ENCODE assay signal across 35 cellular contexts in genomic region chr12:26995706-26996105, GRCh38.
"Had no signal": no experiment of that assay in that cellular context is flagged by ENCODE, and none has a peak within 500 bp of the region (broad histone marks: within the 10 kb centered on the region; RNA-seq: fewer than 3 reads in every experiment).

No MANE protein-coding gene starts in this region.

- DNase-seq: Karpas-422, Kasumi-1, MG63, MM.1S, MV-4-11, NCI-H1048, NCI-H1092, NCI-H1092 treated with DMSO at 0.1 percent for 48 hours, NCI-H1105, NCI-H1105 treated with DMSO at 0.1 percent for 48 hours, NCI-H1417, NCI-H1417 treated with DMSO at 0.1 percent for 48 hours, NCI-H1436, NCI-H1436 treated with DMSO at 0.1 percent for 48 hours, NCI-H146, NCI-H1694, NCI-H1694 treated with DMSO at 0.1 percent for 48 hours, NCI-H187, NCI-H187 treated with DMSO at 0.1 percent for 48 hours, NCI-H1930, NCI-H2029, NCI-H2029 treated with DMSO at 0.1 percent for 48 hours, NCI-H2081, NCI-H2081 treated with DMSO at 0.1 percent for 48 hours, NCI-H2107, NCI-H2171, NCI-H2171 treated with DMSO at 0.1 percent for 48 hours, NCI-H2227 treated with DMSO at 0.1 percent for 48 hours, NCI-H226, NCI-H345, NCI-H446, NCI-H446 treated with DMSO at 0.1 percent for 48 hours, NCI-H510A, NCI-H510A treated with DMSO at 0.1 percent for 48 hours had no signal

- H3K4me2 ChIP-seq: KMS-11 had no signal

- H3K36me3 ChIP-seq: MG63 had no signal

- H3K4me3 ChIP-seq: MG63 had no signal

- H3K9me3 ChIP-seq: MG63 had no signal

- H3K9ac ChIP-seq: KMS-11 had no signal

- H3K27me3 ChIP-seq: MG63 had no signal

- H3K27ac ChIP-seq: KMS-11 had no signal
